Comparison of ENCODE assay signal across 22 cellular contexts in genomic region chr2:153005051-153005450, GRCh38.
DNase-seq lines count a peak whose midpoint lies in the region; ATAC-seq and TF ChIP-seq lines count a peak whose summit lies in the region.
"Had no signal": no experiment of that assay in that cellular context is flagged by ENCODE, and none has a peak within 500 bp of the region (broad histone marks: within the 10 kb centered on the region; RNA-seq: fewer than 3 reads in every experiment).

No MANE protein-coding gene starts in this region.

- H3K79me2 ChIP-seq in neural cell (replicated peaks; ENCODE audit: insufficient read depth, low read length): no peaks in the 10 kb centered on the region

- ATAC-seq in GM18867 (IDR thresholded peaks at IDR 0.05; ENCODE audit: unreplicated experiment) (peak; percentile 36), HG02798 (IDR thresholded peaks at IDR 0.05; ENCODE audit: poor library complexity, unreplicated experiment) (peak; percentile 35), HG03442 (IDR thresholded peaks at IDR 0.05; ENCODE audit: unreplicated experiment) (peak; percentile 27)
- ATAC-seq: esophagus mucosa; foreskin keratinocyte; stimulated activated naive CD8-positive, alpha-beta T cell treated with anti-CD3 and anti-CD28 coated beads, Interleukin-15, Interleukin-2, amounts not matched to agents 100 U/mL and 50 U/mL, for 24 hours; WTC11 had no signal

- no peaks in the 10 kb centered on the region for H4K20me1 ChIP-seq in neural cell (ENCODE audit: insufficient read depth)

- 73 to 87% (median 80%) methylated on average over 3 of the region's 3 CpGs for WGBS in adrenal gland, 4 donors

- no peak for TF ChIP-seq POLR2A in adrenal gland (IDR thresholded peaks at IDR 0.05)

- TF ChIP-seq CTCF in neural cell (IDR thresholded peaks at IDR 0.05; ENCODE audit: poor library complexity, severe bottlenecking) (no peak), GM20000 (IDR thresholded peaks at IDR 0.05; ENCODE audit: extremely low read depth, missing control alignments) (no peak), adrenal gland (IDR thresholded peaks at IDR 0.05) (no peak), GM13977 (IDR thresholded peaks at IDR 0.05; ENCODE audit: extremely low read depth, insufficient read depth, missing control alignments) (no peak)

- no peaks in the 10 kb centered on the region for H3K4me1 ChIP-seq in adrenal gland (replicated peaks in 1 of 2)
- H3K4me1 ChIP-seq: Caco-2, foreskin keratinocyte, sigmoid colon had no signal

- no peak overlapping the region for H3K9ac ChIP-seq in neural cell (ENCODE audit: low read length)

- no peak for TF ChIP-seq RAD21 in neural cell (conservative IDR thresholded peaks at IDR 0.05)

- H3K27ac ChIP-seq in neural cell (ENCODE audit: low read length) (no peak overlapping the region), adrenal gland (no peak overlapping the region)
- H3K27ac ChIP-seq: coronary artery, foreskin keratinocyte, sigmoid colon had no signal

- H3K9me3 ChIP-seq in neural cell (ENCODE audit: low read length): no peaks in the 10 kb centered on the region
- no peaks in the 10 kb centered on the region for H3K9me3 ChIP-seq in adrenal gland (replicated peaks in 1 of 3)
- H3K9me3 ChIP-seq: Caco-2, sigmoid colon had no signal

- no peak for DNase-seq in superior temporal gyrus (ENCODE audit: extremely low spot score)
- no peak for DNase-seq in GM20000 (ENCODE audit: low spot score)
- no peak for DNase-seq in adrenal gland
- no peak for DNase-seq in GM13977 (ENCODE audit: low spot score)
- DNase-seq: activated naive CD4-positive, alpha-beta T cell treated with anti-CD3 and anti-CD28 coated beads, Interleukin-2, amount 50 U/mL, for 16 hours; C1 segment of cervical spinal cord; Caco-2; foreskin keratinocyte; NCI-H146; NCI-H774; posterior cingulate gyrus; sigmoid colon; stimulated activated naive CD8-positive, alpha-beta T cell treated with anti-CD3 and anti-CD28 coated beads, Interleukin-15, Interleukin-2, amounts not matched to agents 100 U/mL and 50 U/mL, for 24 hours; T1000 had no signal

- H3K36me3 ChIP-seq in neural cell (ENCODE audit: insufficient read depth, low read length) (no peaks in the 10 kb centered on the region), adrenal gland (replicated peaks in 1 of 2) (no peaks in the 10 kb centered on the region)
- H3K36me3 ChIP-seq: sigmoid colon had no signal

- H2AFZ ChIP-seq in neural cell (ENCODE audit: low read depth, low read length): no peak overlapping the region

- no peak for TF ChIP-seq EP300 in neural cell (conservative IDR thresholded peaks at IDR 0.05; ENCODE audit: poor library complexity, severe bottlenecking)

- intact Hi-C loops in adrenal gland (cut with DNase I): no loop called here

- H3K4me2 ChIP-seq in neural cell (ENCODE audit: low read length): no peak overlapping the region

- in situ Hi-C loops in GM13977 (cut with MboI; ENCODE audit: low pct_unique_long_range_greater_than_20kb, low sequenced_read_pairs, unreplicated experiment): no loop called here

- H3K4me3 ChIP-seq in neural cell (ENCODE audit: low read length) (no peak overlapping the region), adrenal gland (no peak overlapping the region)
- H3K4me3 ChIP-seq: coronary artery, GM12878, sigmoid colon had no signal

- no peaks in the 10 kb centered on the region for H3F3A ChIP-seq in neural cell (ENCODE audit: insufficient read depth, low read length, poor library complexity, severe bottlenecking)

- H3K27me3 ChIP-seq in neural cell (ENCODE audit: insufficient read depth, low read depth, low read length) (no peaks in the 10 kb centered on the region), adrenal gland (no peaks in the 10 kb centered on the region)
- H3K27me3 ChIP-seq: foreskin keratinocyte, sigmoid colon had no signal

- H3K9me2 ChIP-seq in neural cell (ENCODE audit: insufficient read depth, low read length): no peaks in the 10 kb centered on the region

TF ChIP-seq in neural cell, 6 proteins besides CTCF, POLR2A, EP300 and RAD21:
- TF ChIP-seq EZH2 (IDR thresholded peaks at IDR 0.05; ENCODE audit: borderline replicate concordance, insufficient read depth, low read length, poor library complexity, severe bottlenecking) (no peak), POLR2AphosphoS5 (IDR thresholded peaks at IDR 0.05) (peak; percentile 41)
